In the genomic region with DNA sequence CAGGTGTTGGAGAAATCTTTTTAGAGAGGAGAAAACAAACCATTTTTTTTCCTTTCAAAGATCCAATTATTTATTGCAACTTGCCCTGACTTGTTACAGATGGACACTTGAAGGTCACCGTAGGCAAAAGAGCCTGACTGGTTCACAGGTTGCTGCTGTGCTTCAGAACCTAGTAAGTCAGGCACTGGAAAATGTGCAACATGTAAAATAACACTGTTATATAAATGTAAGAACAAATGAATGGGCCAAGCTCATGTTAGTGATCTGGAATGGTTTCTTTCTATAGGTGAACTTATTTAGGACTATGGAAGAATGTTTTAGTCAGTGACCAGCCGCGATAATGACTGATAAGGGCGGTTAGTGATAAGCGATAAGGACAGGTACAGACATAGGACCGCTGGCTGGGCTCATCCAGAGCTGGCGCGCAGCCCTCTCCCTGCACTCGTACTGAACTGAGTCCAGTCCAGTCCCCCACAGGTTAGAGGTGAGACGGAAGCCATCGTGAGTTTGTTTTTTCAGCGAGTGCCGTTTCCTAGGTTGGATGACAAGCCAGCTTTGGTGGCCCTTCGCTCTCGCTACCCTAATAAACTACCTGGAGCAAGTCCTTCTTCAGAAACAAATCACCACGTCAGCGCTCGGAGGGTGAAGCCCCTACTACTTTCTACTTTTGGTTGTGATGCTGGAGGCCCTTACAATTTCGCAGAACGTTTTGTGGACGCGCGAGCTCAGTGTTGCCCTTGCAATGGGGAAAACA, we compare ENCODE assay signal across 7 cellular contexts.
DNase-seq lines count a peak whose midpoint lies in the region; ATAC-seq and TF ChIP-seq lines count a peak whose summit lies in the region.

No MANE protein-coding gene starts in this region.

- no peak for TF ChIP-seq CTCF in GM23338 (conservative IDR thresholded peaks at IDR 0.05; ENCODE audit: low read depth in 2 of 2)
- no peak for TF ChIP-seq CTCF in Loucy (conservative IDR thresholded peaks at IDR 0.05; ENCODE audit: low read length)
- no peak for TF ChIP-seq CTCF in foreskin fibroblast (IDR thresholded peaks at IDR 0.05; ENCODE audit: low read depth, low read length)
- TF ChIP-seq CTCF in retinal pigment epithelial cell (conservative IDR thresholded peaks at IDR 0.05; ENCODE audit: low read depth, low read length) = no peak

- peaks cover 99% of the 10 kb centered on the region for H3K27me3 ChIP-seq in GM23338 (ENCODE audit: insufficient read depth)
- peaks cover 17% of the 10 kb centered on the region for H3K27me3 ChIP-seq in Loucy (ENCODE audit: insufficient read depth, low read length, poor library complexity, severe bottlenecking)

- H3K27ac Mint-ChIP-seq in GM23338 = no peak overlapping the region
- H3K27ac Mint-ChIP-seq in activated T-cell treated with anti-CD3 and anti-CD28 coated beads, Interleukin-2, amount 50 U/mL, for 24 hours = peak overlapping the region; percentile 89

- H3K36me3 Mint-ChIP-seq in GM23338 (ENCODE audit: low read depth) = no peaks in the 10 kb centered on the region; the same call in 2 of the 3 replicates
- H3K36me3 Mint-ChIP-seq in activated T-cell treated with anti-CD3 and anti-CD28 coated beads, Interleukin-2, amount 50 U/mL, for 24 hours (ENCODE audit: low read depth) = peaks cover 4% of the 10 kb centered on the region

- no peaks in the 10 kb centered on the region for H3K36me3 ChIP-seq in GM23338 (ENCODE audit: insufficient read depth)
- H3K36me3 ChIP-seq in Loucy (ENCODE audit: insufficient read depth, low read length) = no peaks in the 10 kb centered on the region

- peaks cover 4% of the 10 kb centered on the region; the same call in 2 of the 3 replicates for H3K9me3 Mint-ChIP-seq in GM23338
- no peaks in the 10 kb centered on the region for H3K9me3 Mint-ChIP-seq in activated T-cell treated with anti-CD3 and anti-CD28 coated beads, Interleukin-2, amount 50 U/mL, for 24 hours

- H3K27me3 Mint-ChIP-seq in GM23338 (ENCODE audit: insufficient read depth, low read depth, poor library complexity) = peaks cover 95% of the 10 kb centered on the region
- peaks cover 82% of the 10 kb centered on the region for H3K27me3 Mint-ChIP-seq in activated T-cell treated with anti-CD3 and anti-CD28 coated beads, Interleukin-2, amount 50 U/mL, for 24 hours

- peak overlapping the region; percentile 82 for H3K9ac ChIP-seq in Loucy (ENCODE audit: low read depth, low read length, poor library complexity, severe bottlenecking)

- H3K4me1 Mint-ChIP-seq in GM23338 = peaks cover 22% of the 10 kb centered on the region
- peaks cover 35% of the 10 kb centered on the region for H3K4me1 Mint-ChIP-seq in activated T-cell treated with anti-CD3 and anti-CD28 coated beads, Interleukin-2, amount 50 U/mL, for 24 hours (ENCODE audit: low read depth)

- H2AFZ ChIP-seq in GM23338 (peak overlapping the region; percentile 92), Loucy (ENCODE audit: low read length) (peak overlapping the region; percentile 99)

- peaks cover 25% of the 10 kb centered on the region for H4K20me1 ChIP-seq in GM23338 (replicated peaks; ENCODE audit: insufficient read depth)
- no peaks in the 10 kb centered on the region for H4K20me1 ChIP-seq in Loucy (ENCODE audit: insufficient read depth, low read length, poor library complexity, severe bottlenecking)

- peak overlapping the region; percentile 93 for H3K4me2 ChIP-seq in GM23338
- peak overlapping the region; percentile 87 for H3K4me2 ChIP-seq in Loucy (ENCODE audit: low read depth, low read length, poor library complexity, severe bottlenecking)

- H3K9me3 ChIP-seq in Loucy (ENCODE audit: insufficient read depth, low read depth, low read length) = no peaks in the 10 kb centered on the region

- H3K4me1 ChIP-seq in GM23338 (ENCODE audit: insufficient read depth) (peaks cover 31% of the 10 kb centered on the region), Loucy (ENCODE audit: insufficient read depth, low read length, poor library complexity, severe bottlenecking) (peaks cover 13% of the 10 kb centered on the region)

- H3K27ac ChIP-seq in GM23338 (ENCODE audit: low read depth) = no peak overlapping the region

- H3K4me3 Mint-ChIP-seq in GM23338 = peak overlapping the region; percentile 86
- peak overlapping the region; percentile 85 for H3K4me3 Mint-ChIP-seq in activated T-cell treated with anti-CD3 and anti-CD28 coated beads, Interleukin-2, amount 50 U/mL, for 24 hours

- H3F3A ChIP-seq in GM23338 (replicated peaks; ENCODE audit: low read depth) = peaks cover 6% of the 10 kb centered on the region; the same call in 1 of the 2 replicates
- H3F3A ChIP-seq in Loucy (ENCODE audit: low read depth) = no peaks in the 10 kb centered on the region

- ATAC-seq in GM18498 (IDR thresholded peaks at IDR 0.05; ENCODE audit: unreplicated experiment) (peak; percentile 35), GM23338 (peak; percentile 10)

- H3K4me3 ChIP-seq in GM23338 (peak overlapping the region; percentile 78), Loucy (ENCODE audit: low read length, poor library complexity, severe bottlenecking) (peak overlapping the region; percentile 97), foreskin fibroblast (ENCODE audit: low read depth in 1 of 2, low read length in 2 of 2) (peak overlapping the region; percentile 77 to 78), retinal pigment epithelial cell (ENCODE audit: low read length) (peak overlapping the region; percentile 69)

- DNase-seq in GM23338 (ENCODE audit: low spot score) = peak; percentile 56
- DNase-seq in activated T-cell treated with anti-CD3 and anti-CD28 coated beads, Interleukin-2, amount 50 U/mL, for 24 hours = peak; percentile 62
- peak in 1 of 2 donors; percentile 24 for DNase-seq in foreskin fibroblast
- DNase-seq in retinal pigment epithelial cell (ENCODE audit: low read depth) = no peak
- no peak for DNase-seq in T1000 (lab: John Stamatoyannopoulos, UW)

- H3K79me2 ChIP-seq in GM23338 (replicated peaks; ENCODE audit: insufficient read depth) (no peaks in the 10 kb centered on the region), Loucy (ENCODE audit: insufficient read depth, low read length) (no peaks in the 10 kb centered on the region)

- no peaks in the 10 kb centered on the region for H3K9me2 ChIP-seq in GM23338 (ENCODE audit: insufficient read depth)
- H3K9me2 ChIP-seq in Loucy (replicated peaks; ENCODE audit: low read depth, low read length) = no peaks in the 10 kb centered on the region

TF ChIP-seq in GM23338, 12 proteins besides CTCF, POLR2A, EP300 and RAD21 (continues in another document):
- TF ChIP-seq, protein P1, sequence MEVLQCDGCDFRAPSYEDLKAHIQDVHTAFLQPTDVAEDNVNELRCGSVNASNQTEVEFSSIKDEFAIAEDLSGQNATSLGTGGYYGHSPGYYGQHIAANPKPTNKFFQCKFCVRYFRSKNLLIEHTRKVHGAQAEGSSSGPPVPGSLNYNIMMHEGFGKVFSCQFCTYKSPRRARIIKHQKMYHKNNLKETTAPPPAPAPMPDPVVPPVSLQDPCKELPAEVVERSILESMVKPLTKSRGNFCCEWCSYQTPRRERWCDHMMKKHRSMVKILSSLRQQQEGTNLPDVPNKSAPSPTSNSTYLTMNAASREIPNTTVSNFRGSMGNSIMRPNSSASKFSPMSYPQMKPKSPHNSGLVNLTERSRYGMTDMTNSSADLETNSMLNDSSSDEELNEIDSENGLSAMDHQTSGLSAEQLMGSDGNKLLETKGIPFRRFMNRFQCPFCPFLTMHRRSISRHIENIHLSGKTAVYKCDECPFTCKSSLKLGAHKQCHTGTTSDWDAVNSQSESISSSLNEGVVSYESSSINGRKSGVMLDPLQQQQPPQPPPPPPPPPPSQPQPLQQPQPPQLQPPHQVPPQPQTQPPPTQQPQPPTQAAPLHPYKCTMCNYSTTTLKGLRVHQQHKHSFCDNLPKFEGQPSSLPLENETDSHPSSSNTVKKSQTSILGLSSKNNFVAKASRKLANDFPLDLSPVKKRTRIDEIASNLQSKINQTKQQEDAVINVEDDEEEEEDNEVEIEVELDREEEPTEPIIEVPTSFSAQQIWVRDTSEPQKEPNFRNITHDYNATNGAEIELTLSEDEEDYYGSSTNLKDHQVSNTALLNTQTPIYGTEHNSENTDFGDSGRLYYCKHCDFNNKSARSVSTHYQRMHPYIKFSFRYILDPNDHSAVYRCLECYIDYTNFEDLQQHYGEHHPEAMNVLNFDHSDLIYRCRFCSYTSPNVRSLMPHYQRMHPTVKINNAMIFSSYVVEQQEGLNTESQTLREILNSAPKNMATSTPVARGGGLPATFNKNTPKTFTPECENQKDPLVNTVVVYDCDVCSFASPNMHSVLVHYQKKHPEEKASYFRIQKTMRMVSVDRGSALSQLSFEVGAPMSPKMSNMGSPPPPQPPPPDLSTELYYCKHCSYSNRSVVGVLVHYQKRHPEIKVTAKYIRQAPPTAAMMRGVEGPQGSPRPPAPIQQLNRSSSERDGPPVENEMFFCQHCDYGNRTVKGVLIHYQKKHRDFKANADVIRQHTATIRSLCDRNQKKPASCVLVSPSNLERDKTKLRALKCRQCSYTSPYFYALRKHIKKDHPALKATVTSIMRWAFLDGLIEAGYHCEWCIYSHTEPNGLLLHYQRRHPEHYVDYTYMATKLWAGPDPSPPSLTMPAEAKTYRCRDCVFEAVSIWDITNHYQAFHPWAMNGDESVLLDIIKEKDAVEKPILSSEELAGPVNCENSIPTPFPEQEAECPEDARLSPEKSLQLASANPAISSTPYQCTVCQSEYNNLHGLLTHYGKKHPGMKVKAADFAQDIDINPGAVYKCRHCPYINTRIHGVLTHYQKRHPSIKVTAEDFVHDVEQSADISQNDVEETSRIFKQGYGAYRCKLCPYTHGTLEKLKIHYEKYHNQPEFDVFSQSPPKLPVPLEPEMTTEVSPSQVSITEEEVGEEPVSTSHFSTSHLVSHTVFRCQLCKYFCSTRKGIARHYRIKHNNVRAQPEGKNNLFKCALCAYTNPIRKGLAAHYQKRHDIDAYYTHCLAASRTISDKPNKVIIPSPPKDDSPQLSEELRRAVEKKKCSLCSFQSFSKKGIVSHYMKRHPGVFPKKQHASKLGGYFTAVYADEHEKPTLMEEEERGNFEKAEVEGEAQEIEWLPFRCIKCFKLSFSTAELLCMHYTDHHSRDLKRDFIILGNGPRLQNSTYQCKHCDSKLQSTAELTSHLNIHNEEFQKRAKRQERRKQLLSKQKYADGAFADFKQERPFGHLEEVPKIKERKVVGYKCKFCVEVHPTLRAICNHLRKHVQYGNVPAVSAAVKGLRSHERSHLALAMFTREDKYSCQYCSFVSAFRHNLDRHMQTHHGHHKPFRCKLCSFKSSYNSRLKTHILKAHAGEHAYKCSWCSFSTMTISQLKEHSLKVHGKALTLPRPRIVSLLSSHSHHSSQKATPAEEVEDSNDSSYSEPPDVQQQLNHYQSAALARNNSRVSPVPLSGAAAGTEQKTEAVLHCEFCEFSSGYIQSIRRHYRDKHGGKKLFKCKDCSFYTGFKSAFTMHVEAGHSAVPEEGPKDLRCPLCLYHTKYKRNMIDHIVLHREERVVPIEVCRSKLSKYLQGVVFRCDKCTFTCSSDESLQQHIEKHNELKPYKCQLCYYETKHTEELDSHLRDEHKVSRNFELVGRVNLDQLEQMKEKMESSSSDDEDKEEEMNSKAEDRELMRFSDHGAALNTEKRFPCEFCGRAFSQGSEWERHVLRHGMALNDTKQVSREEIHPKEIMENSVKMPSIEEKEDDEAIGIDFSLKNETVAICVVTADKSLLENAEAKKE (CRISPR knock-in tag; IDR thresholded peaks at IDR 0.05) = no peak
- TF ChIP-seq ZNF114 (CRISPR knock-in tag; IDR thresholded peaks at IDR 0.05) (no peak), EZH2 (IDR thresholded peaks at IDR 0.05; ENCODE audit: low read depth, unreplicated experiment) (peak; percentile 58), NANOG (IDR thresholded peaks at IDR 0.05; ENCODE audit: borderline replicate concordance) (no peak)

Comparison
In these comparisons a context has a peak if more than half of its experiments do, and no peak if none do; other contexts are left out.
1. DNase-seq: peak in GM23338 (single experiment) and activated T-cell treated with anti-CD3 and anti-CD28 coated beads, Interleukin-2, amount 50 U/mL, for 24 hours (single experiment); none in retinal pigment epithelial cell (single experiment) and T1000 (single experiment).
2. Peak in every context shown above with its lines, with median percentiles within 50 percentile points of each other: H3K4me3 ChIP-seq.